Comparison of ENCODE assay signal across 21 cellular contexts in the genomic region with DNA sequence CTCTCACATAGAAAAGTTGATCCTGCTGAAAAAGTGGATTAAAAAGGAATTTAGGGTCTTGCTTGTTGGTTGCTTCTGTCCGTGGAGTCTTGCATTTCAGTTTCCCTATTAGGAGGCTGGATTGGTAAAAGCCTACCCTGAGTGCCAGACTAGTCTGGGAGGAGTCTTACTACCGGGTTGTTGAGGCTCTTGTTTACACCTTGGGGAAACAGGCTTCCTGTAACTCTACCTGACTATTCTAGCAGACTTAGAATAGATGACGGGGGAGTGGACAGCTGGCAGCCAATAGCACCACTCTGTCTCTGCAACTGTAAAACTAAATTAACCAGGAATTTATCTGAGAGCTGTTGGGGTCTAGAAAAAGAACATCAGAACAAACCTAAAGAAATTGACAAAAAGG. TPM values are rescaled to one million over a fixed set of nuclear protein-coding genes. Genes with fewer than 3 reads are reported as not detected.
A peak's percentile ranks its signal among the peaks of the same experiment; 100 is the strongest.
DNase-seq lines count a peak whose midpoint lies in the region; ATAC-seq and TF ChIP-seq lines count a peak whose summit lies in the region.
"Had no signal": no experiment of that assay in that cellular context is flagged by ENCODE, and none has a peak within 500 bp of the region (broad histone marks: within the 10 kb centered on the region; RNA-seq: fewer than 3 reads in every experiment).

No MANE protein-coding gene starts in this region.

- H3K9me2 ChIP-seq in MM.1S (replicated peaks; ENCODE audit: insufficient read depth, low read length) = no peaks in the 10 kb centered on the region

- H3K27me3 Mint-ChIP-seq in WTC11 (ENCODE audit: low read depth) = peaks cover 8% of the 10 kb centered on the region
- H3K27me3 Mint-ChIP-seq in T-helper 17 cell = peaks cover 66% of the 10 kb centered on the region

- no peaks in the 10 kb centered on the region for H3K4me1 ChIP-seq in MM.1S (ENCODE audit: low read length)
- H3K4me1 ChIP-seq in left lung = no peaks in the 10 kb centered on the region
- H3K4me1 ChIP-seq: Peyer's patch had no signal

- H3K9me3 Mint-ChIP-seq in WTC11 = peaks cover 71% of the 10 kb centered on the region

- DNase-seq in NCI-H2029 (lab: John Stamatoyannopoulos, UW) (peak; percentile 27), NCI-H2029 treated with DMSO at 0.1 percent for 48 hours (lab: John Stamatoyannopoulos, UW) (no peak), MM.1S (peak; percentile 29), WTC11 (ENCODE audit: low spot score) (no peak), left lung (no peak), T-helper 17 cell (no peak), foreskin fibroblast (no peak)
- DNase-seq: ACHN; CD4-positive, alpha-beta memory T cell; DND-41; MV-4-11; NCI-H1105 treated with DMSO at 0.1 percent for 48 hours; NCI-H2081 treated with DMSO at 0.1 percent for 48 hours; NCI-H774; Peyer's patch; T-helper 1 cell had no signal

- H3K4me2 ChIP-seq in MM.1S (ENCODE audit: low read depth, low read length) = 0 out of 2 replicates have a peak overlapping the region, but pooled peaks have one; percentile 1
- H3K4me2 ChIP-seq: BLaER1 treated with 17β-estradiol and CSF1 and Interleukin-3, amounts not matched to agents 10 nM and 100 nM; KMS-11 had no signal

- H4K20me1 ChIP-seq in MM.1S (ENCODE audit: insufficient read depth, low read length) = no peaks in the 10 kb centered on the region
- H4K20me1 ChIP-seq: BLaER1 treated with 17β-estradiol and CSF1 and Interleukin-3, amounts not matched to agents 10 nM and 100 nM had no signal

- TF ChIP-seq CTCF in MM.1S (IDR thresholded peaks at IDR 0.05; ENCODE audit: low read length) = no peak
- TF ChIP-seq CTCF in WTC11 (IDR thresholded peaks at IDR 0.05) = no peak
- TF ChIP-seq CTCF in left lung (IDR thresholded peaks at IDR 0.05) = no peak
- no peak for TF ChIP-seq CTCF in foreskin fibroblast (IDR thresholded peaks at IDR 0.05; ENCODE audit: low read depth, low read length)

- no peaks in the 10 kb centered on the region for H3K79me2 ChIP-seq in MM.1S (ENCODE audit: low read length)

- no peak overlapping the region for H2AFZ ChIP-seq in MM.1S (ENCODE audit: low read length)

- H3K4me1 Mint-ChIP-seq in WTC11 = 0 out of 2 replicates have a peak, but pooled peaks cover 4% of the 10 kb centered on the region
- peaks cover 2% of the 10 kb centered on the region for H3K4me1 Mint-ChIP-seq in T-helper 17 cell
- H3K4me1 Mint-ChIP-seq: CD4-positive, alpha-beta memory T cell had no signal

- POLR2A ChIA-PET in WTC11 (lab: Charles Lee) = no interaction called here

- no peaks in the 10 kb centered on the region for H3F3A ChIP-seq in MM.1S (ENCODE audit: insufficient read depth, low read length)

- H3K36me3 Mint-ChIP-seq in WTC11 = peaks cover 44% of the 10 kb centered on the region
- H3K36me3 Mint-ChIP-seq in T-helper 17 cell (ENCODE audit: low read depth) = peaks cover 13% of the 10 kb centered on the region

- no peak overlapping the region for H3K4me3 Mint-ChIP-seq in WTC11
- no peak overlapping the region for H3K4me3 Mint-ChIP-seq in T-helper 17 cell
- H3K4me3 Mint-ChIP-seq: CD4-positive, alpha-beta memory T cell had no signal

- intact Hi-C loops in left lung (cut with DNase I) = no loop called here

- H3K36me3 ChIP-seq in MM.1S (replicated peaks; ENCODE audit: insufficient read depth, low read length) (no peaks in the 10 kb centered on the region), left lung (no peaks in the 10 kb centered on the region)
- H3K36me3 ChIP-seq: BLaER1 treated with 17β-estradiol and CSF1 and Interleukin-3, amounts not matched to agents 10 nM and 100 nM; Peyer's patch had no signal

- ATAC-seq in WTC11 (peak; percentile 43; the same call in 1 of the 2 replicates), left lung (peak; percentile 80), GM19035 (IDR thresholded peaks at IDR 0.05; ENCODE audit: unreplicated experiment) (no peak), T-helper 17 cell (no peak)
- ATAC-seq: GM12878 had no signal

- H3K27me3 ChIP-seq in MM.1S (replicated peaks; ENCODE audit: insufficient read depth, low read length) (no peaks in the 10 kb centered on the region), left lung (no peaks in the 10 kb centered on the region)
- H3K27me3 ChIP-seq: BLaER1 treated with 17β-estradiol and CSF1 and Interleukin-3, amounts not matched to agents 10 nM and 100 nM; Peyer's patch had no signal

- CTCF ChIA-PET in WTC11 (lab: Charles Lee) = no interaction called here

- H3K27ac Mint-ChIP-seq in WTC11 (no peak overlapping the region), T-helper 17 cell (no peak overlapping the region)

- H3K4me3 ChIP-seq in MM.1S (ENCODE audit: low read length) (no peak overlapping the region), left lung (no peak overlapping the region), foreskin fibroblast (ENCODE audit: low read depth in 1 of 2, low read length in 2 of 2) (no peak overlapping the region)
- H3K4me3 ChIP-seq: BLaER1 treated with 17β-estradiol and CSF1 and Interleukin-3, amounts not matched to agents 10 nM and 100 nM; GM12878; Peyer's patch had no signal

- H3K9ac ChIP-seq in MM.1S (ENCODE audit: low read length) = no peak overlapping the region
- H3K9ac ChIP-seq: BLaER1 treated with 17β-estradiol and CSF1 and Interleukin-3, amounts not matched to agents 10 nM and 100 nM; KMS-11 had no signal

- no peaks in the 10 kb centered on the region for H3K9me3 ChIP-seq in MM.1S (replicated peaks; ENCODE audit: insufficient read depth, low read length)
- H3K9me3 ChIP-seq in left lung = no peaks in the 10 kb centered on the region
- H3K9me3 ChIP-seq in T-helper 17 cell (ENCODE audit: control insufficient read depth, low read length, poor library complexity, severe bottlenecking) = no peaks in the 10 kb centered on the region
- H3K9me3 ChIP-seq: Peyer's patch had no signal

- peak overlapping the region; percentile 11; the same call in 1 of the 2 replicates for H3K27ac ChIP-seq in MM.1S (ENCODE audit: low read length)
- H3K27ac ChIP-seq in left lung = no peak overlapping the region
- H3K27ac ChIP-seq: 22Rv1; BLaER1 treated with 17β-estradiol and CSF1 and Interleukin-3, amounts not matched to agents 10 nM and 100 nM; KMS-11; Peyer's patch had no signal

TF ChIP-seq in WTC11, 78 proteins besides CTCF, POLR2A, EP300 and RAD21 (continues in another document):
- TF ChIP-seq KAT7 (CRISPR knock-in tag; IDR thresholded peaks at IDR 0.05; ENCODE audit: borderline replicate concordance) (no peak), E2F5 (CRISPR knock-in tag; IDR thresholded peaks at IDR 0.05) (no peak), NFE2L1 (CRISPR knock-in tag; IDR thresholded peaks at IDR 0.05) (no peak), SOX15 (CRISPR knock-in tag; IDR thresholded peaks at IDR 0.05) (no peak), ZNF232 (CRISPR knock-in tag; IDR thresholded peaks at IDR 0.05) (no peak), NR3C1 (CRISPR knock-in tag; conservative IDR thresholded peaks at IDR 0.05; ENCODE audit: low read depth) (no peak), SMAD4 (CRISPR knock-in tag; IDR thresholded peaks at IDR 0.05) (no peak), ATF3 (CRISPR knock-in tag; conservative IDR thresholded peaks at IDR 0.05) (no peak), ZNF219 (CRISPR knock-in tag; IDR thresholded peaks at IDR 0.05; ENCODE audit: borderline replicate concordance) (no peak), IRF2 (CRISPR knock-in tag; IDR thresholded peaks at IDR 0.05; ENCODE audit: borderline replicate concordance, low read depth) (no peak), ZBTB43 (CRISPR knock-in tag; IDR thresholded peaks at IDR 0.05) (no peak), GRHL2 (CRISPR knock-in tag; IDR thresholded peaks at IDR 0.05; ENCODE audit: insufficient replicate concordance, severe bottlenecking) (no peak)
- TF ChIP-seq, protein P1, sequence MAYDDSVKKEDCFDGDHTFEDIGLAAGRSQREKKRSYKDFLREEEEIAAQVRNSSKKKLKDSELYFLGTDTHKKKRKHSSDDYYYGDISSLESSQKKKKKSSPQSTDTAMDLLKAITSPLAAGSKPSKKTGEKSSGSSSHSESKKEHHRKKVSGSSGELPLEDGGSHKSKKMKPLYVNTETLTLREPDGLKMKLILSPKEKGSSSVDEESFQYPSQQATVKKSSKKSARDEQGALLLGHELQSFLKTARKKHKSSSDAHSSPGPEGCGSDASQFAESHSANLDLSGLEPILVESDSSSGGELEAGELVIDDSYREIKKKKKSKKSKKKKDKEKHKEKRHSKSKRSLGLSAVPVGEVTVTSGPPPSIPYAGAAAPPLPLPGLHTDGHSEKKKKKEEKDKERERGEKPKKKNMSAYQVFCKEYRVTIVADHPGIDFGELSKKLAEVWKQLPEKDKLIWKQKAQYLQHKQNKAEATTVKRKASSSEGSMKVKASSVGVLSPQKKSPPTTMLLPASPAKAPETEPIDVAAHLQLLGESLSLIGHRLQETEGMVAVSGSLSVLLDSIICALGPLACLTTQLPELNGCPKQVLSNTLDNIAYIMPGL (CRISPR knock-in tag; IDR thresholded peaks at IDR 0.05) = no peak
- TF ChIP-seq, protein P2, sequence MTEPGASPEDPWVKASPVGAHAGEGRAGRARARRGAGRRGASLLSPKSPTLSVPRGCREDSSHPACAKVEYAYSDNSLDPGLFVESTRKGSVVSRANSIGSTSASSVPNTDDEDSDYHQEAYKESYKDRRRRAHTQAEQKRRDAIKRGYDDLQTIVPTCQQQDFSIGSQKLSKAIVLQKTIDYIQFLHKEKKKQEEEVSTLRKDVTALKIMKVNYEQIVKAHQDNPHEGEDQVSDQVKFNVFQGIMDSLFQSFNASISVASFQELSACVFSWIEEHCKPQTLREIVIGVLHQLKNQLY (CRISPR knock-in tag; IDR thresholded peaks at IDR 0.05) = no peak

RNA-seq across cellular contexts. Expression of gene MPHOSPH8, which starts 11.3 kb away (rescaled TPM):
- 18.2 to 18.5 TPM (median 18.3 TPM) in 3 replicates for total RNA-seq in WTC11 (2021)
- total RNA-seq in left lung = 10 to 100 TPM; 30.9 to 32.4 TPM
- total RNA-seq in T-helper 17 cell = 10 to 100 TPM; 40.3 to 56.5 TPM

Comparison
In these comparisons a context has a peak if more than half of its experiments do, and no peak if none do; other contexts are left out.
1. DNase-seq: peak in NCI-H2029 (single experiment) and MM.1S (single experiment); none in NCI-H2029 treated with DMSO at 0.1 percent for 48 hours (single experiment), WTC11 (single experiment), left lung (0 of 2), T-helper 17 cell (0 of 3) and foreskin fibroblast (0 of 2).
2. ATAC-seq: peak in WTC11 (single experiment) and left lung (single experiment); none in GM19035 (single experiment) and T-helper 17 cell (single experiment).